ENCODE assay signal across 24 cellular contexts in the genomic region with DNA sequence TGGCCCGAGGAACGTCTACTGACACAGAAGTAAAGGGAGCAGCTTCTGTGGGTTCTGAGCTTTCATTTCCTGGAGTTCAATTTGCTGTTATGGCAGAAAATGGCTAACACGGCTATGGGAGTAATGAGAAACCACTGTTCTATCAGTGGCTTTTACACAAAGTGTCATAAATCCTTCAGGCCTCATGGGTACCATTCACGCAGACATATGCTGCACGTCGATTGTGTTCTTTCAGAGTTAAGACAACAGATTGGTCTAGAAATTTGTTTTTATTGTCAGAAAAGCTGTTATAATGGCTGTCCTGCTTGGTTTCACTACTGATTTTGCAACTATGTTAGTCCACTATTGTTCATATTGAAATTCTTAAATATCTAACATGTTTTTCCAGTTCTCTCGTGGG.
"Had no signal": no experiment of that assay in that cellular context is flagged by ENCODE, and none has a peak within 500 bp of the region (broad histone marks: within the 10 kb centered on the region; RNA-seq: fewer than 3 reads in every experiment).

No MANE protein-coding gene starts in this region.

- H3K4me1 ChIP-seq: gastrocnemius medialis, neural progenitor cell, suprapubic skin, thyroid gland had no signal

- H3K27me3 ChIP-seq: esophagus muscularis mucosa, gastrocnemius medialis, neural progenitor cell, suprapubic skin, thyroid gland had no signal

- H3K4me3 ChIP-seq: esophagus muscularis mucosa, gastrocnemius medialis, lung, neural progenitor cell, pancreas, smooth muscle cell, suprapubic skin, thyroid gland had no signal

- H3K9ac ChIP-seq: neural progenitor cell had no signal

- H3K4me2 ChIP-seq: neural progenitor cell, smooth muscle cell had no signal

- H3K36me3 ChIP-seq: esophagus muscularis mucosa, gastrocnemius medialis, neural progenitor cell, pancreas, suprapubic skin, thyroid gland had no signal

- H3K27ac ChIP-seq: epithelial cell of prostate, esophagus muscularis mucosa, gastrocnemius medialis, neural progenitor cell, pancreas, suprapubic skin, thyroid gland had no signal

- FAIRE-seq: endometrium, pancreas, urothelium cell line had no signal

- DNase-seq: cortex of kidney; effector memory CD4-positive, alpha-beta T cell; gastrocnemius medialis; left colon; left ventricle myocardium superior; mesenchymal stem cell; midbrain; nucleus accumbens; pancreas; right cardiac atrium; stimulated activated CD4-positive, alpha-beta T cell treated with anti-CD3 and anti-CD28 coated beads, Interleukin-4, amount 100 ng/mL, for 1 hour; stimulated activated CD8-positive, alpha-beta memory T cell treated with anti-CD3 and anti-CD28 coated beads, Interleukin-4, amount 100 ng/mL, for 48 hours; stimulated activated naive CD8-positive, alpha-beta T cell treated with anti-CD3 and anti-CD28 coated beads, Interleukin-15, Interleukin-2, amounts not matched to agents 100 U/mL and 50 U/mL, for 24 hours; thyroid gland had no signal

- ATAC-seq: gastrocnemius medialis; left colon; left ventricle myocardium superior; natural killer cell treated with Interleukin-12 subunit alpha and Interleukin-12 subunit beta and Interleukin-15 and Interleukin-18, amount 100 ng/mL, for 72 hours; pancreas; right cardiac atrium; stimulated activated effector memory CD8-positive, alpha-beta T cell treated with anti-CD3 and anti-CD28 coated beads, Interleukin-12 subunit alpha, Interleukin-12 subunit beta, amount 100 ng/mL, for 72 hours; stimulated activated naive CD8-positive, alpha-beta T cell treated with anti-CD3 and anti-CD28 coated beads, Interleukin-15, Interleukin-2, amounts not matched to agents 100 U/mL and 50 U/mL, for 24 hours had no signal

- H3K9me3 ChIP-seq: esophagus muscularis mucosa, gastrocnemius medialis, pancreas, suprapubic skin, thyroid gland had no signal

- H2AFZ ChIP-seq: neural progenitor cell had no signal
